Comparison of ENCODE assay signal across 32 cellular contexts in genomic region chr7:13518738-13519137, GRCh38.
"Had no signal": no experiment of that assay in that cellular context is flagged by ENCODE, and none has a peak within 500 bp of the region (broad histone marks: within the 10 kb centered on the region; RNA-seq: fewer than 3 reads in every experiment).

No MANE protein-coding gene starts in this region.

- H3K9me3 ChIP-seq: adrenal gland, ascending aorta, breast epithelium, colonic mucosa, gastrocnemius medialis, heart left ventricle had no signal

- H3K4me3 Mint-ChIP-seq: activated CD4-positive, alpha-beta memory T cell treated with anti-CD3 and anti-CD28 coated beads, Interleukin-2, amount 10 ng/mL, durations not matched to agents 7 days and 5 days; activated CD4-positive, alpha-beta T cell treated with anti-CD3 and anti-CD28 coated beads, Interleukin-2, amount 10 ng/mL, durations not matched to agents 7 days and 5 days; activated naive CD4-positive, alpha-beta T cell treated with anti-CD3 and anti-CD28 coated beads for 36 hours; activated naive CD4-positive, alpha-beta T cell treated with anti-CD3 and anti-CD28 coated beads, Interleukin-2, amount 50 U/mL, for 24 hours; activated naive CD8-positive, alpha-beta T cell treated with anti-CD3 and anti-CD28 coated beads for 36 hours; activated naive CD8-positive, alpha-beta T cell treated with anti-CD3 and anti-CD28 coated beads, Interleukin-2, amount 50 U/mL, for 24 hours; activated T-cell treated with anti-CD3 and anti-CD28 coated beads, Interleukin-2, amount 50 U/mL, for 4 hours; activated T-helper 17 cell treated with anti-CD3 and anti-CD28 coated beads, Interleukin-2, amount 50 U/mL, for 72 hours; brain; endodermal cell; WTC11 had no signal

- H3K27me3 ChIP-seq: adrenal gland, ascending aorta, breast epithelium, cardiac muscle cell, colonic mucosa, gastrocnemius medialis, heart left ventricle had no signal

- H3K36me3 Mint-ChIP-seq: activated naive CD4-positive, alpha-beta T cell treated with anti-CD3 and anti-CD28 coated beads, Interleukin-2, amount 50 U/mL, for 24 hours; activated naive CD8-positive, alpha-beta T cell treated with anti-CD3 and anti-CD28 coated beads for 36 hours; brain; WTC11 had no signal

- H3K4me3 ChIP-seq: adrenal gland, ascending aorta, breast epithelium, cardiac muscle cell, colonic mucosa, gastrocnemius medialis, heart left ventricle had no signal

- DNase-seq: activated CD4-positive, alpha-beta memory T cell treated with anti-CD3 and anti-CD28 coated beads, Interleukin-2, amount 10 ng/mL, durations not matched to agents 7 days and 5 days; activated CD4-positive, alpha-beta T cell treated with anti-CD3 and anti-CD28 coated beads for 1 hour; activated CD4-positive, alpha-beta T cell treated with anti-CD3 and anti-CD28 coated beads for 4 hours; activated CD4-positive, alpha-beta T cell treated with anti-CD3 and anti-CD28 coated beads, Interleukin-2, amount 10 ng/mL, durations not matched to agents 7 days and 5 days; activated CD4-positive, alpha-beta T cell treated with anti-CD3 and anti-CD28 coated beads, Interleukin-2, amount 50 U/mL, for 4 hours; activated CD8-positive, alpha-beta memory T cell treated with anti-CD3 and anti-CD28 coated beads, Interleukin-2, amount 50 U/mL, for 48 hours; activated effector memory CD4-positive, alpha-beta T cell treated with anti-CD3 and anti-CD28 coated beads, Interleukin-2, amount 50 U/mL, for 16 hours; activated naive CD4-positive, alpha-beta T cell treated with anti-CD3 and anti-CD28 coated beads for 36 hours; activated naive CD8-positive, alpha-beta T cell treated with anti-CD3 and anti-CD28 coated beads for 36 hours; activated naive CD8-positive, alpha-beta T cell treated with anti-CD3 and anti-CD28 coated beads, Interleukin-2, amount 50 U/mL, for 24 hours; activated T-cell treated with anti-CD3 and anti-CD28 coated beads for 4 hours; activated T-cell treated with anti-CD3 and anti-CD28 coated beads, Interleukin-2, amount 50 U/mL, for 4 hours; adrenal gland; central memory CD4-positive, alpha-beta T cell; cerebellar nuclear complex; colonic mucosa; effector memory CD4-positive, alpha-beta T cell; endodermal cell; foreskin fibroblast; gastrocnemius medialis; glutamatergic neuron; heart left ventricle; T-helper 2 cell had no signal

- H3K4me1 Mint-ChIP-seq: activated CD4-positive, alpha-beta memory T cell treated with anti-CD3 and anti-CD28 coated beads, Interleukin-2, amount 10 ng/mL, durations not matched to agents 7 days and 5 days; activated CD4-positive, alpha-beta T cell treated with anti-CD3 and anti-CD28 coated beads, Interleukin-2, amount 10 ng/mL, durations not matched to agents 7 days and 5 days; activated naive CD4-positive, alpha-beta T cell treated with anti-CD3 and anti-CD28 coated beads, Interleukin-2, amount 50 U/mL, for 24 hours; activated naive CD8-positive, alpha-beta T cell treated with anti-CD3 and anti-CD28 coated beads for 36 hours; activated naive CD8-positive, alpha-beta T cell treated with anti-CD3 and anti-CD28 coated beads, Interleukin-2, amount 50 U/mL, for 24 hours; activated T-helper 17 cell treated with anti-CD3 and anti-CD28 coated beads, Interleukin-2, amount 50 U/mL, for 72 hours; WTC11 had no signal

- H3K4me1 ChIP-seq: adrenal gland, ascending aorta, breast epithelium, colonic mucosa, gastrocnemius medialis, heart left ventricle had no signal

- H3K27me3 Mint-ChIP-seq: activated CD4-positive, alpha-beta memory T cell treated with anti-CD3 and anti-CD28 coated beads, Interleukin-2, amount 10 ng/mL, durations not matched to agents 7 days and 5 days; activated CD4-positive, alpha-beta T cell treated with anti-CD3 and anti-CD28 coated beads, Interleukin-2, amount 10 ng/mL, durations not matched to agents 7 days and 5 days; activated naive CD4-positive, alpha-beta T cell treated with anti-CD3 and anti-CD28 coated beads, Interleukin-2, amount 50 U/mL, for 24 hours; activated naive CD8-positive, alpha-beta T cell treated with anti-CD3 and anti-CD28 coated beads for 36 hours had no signal

- H3K27ac ChIP-seq: adrenal gland, ascending aorta, breast epithelium, cardiac muscle cell, colonic mucosa, gastrocnemius medialis, heart left ventricle, VCaP had no signal

- H3K36me3 ChIP-seq: adrenal gland, ascending aorta, breast epithelium, cardiac muscle cell, colonic mucosa, gastrocnemius medialis, heart left ventricle had no signal

- H3K27ac Mint-ChIP-seq: activated CD4-positive, alpha-beta memory T cell treated with anti-CD3 and anti-CD28 coated beads, Interleukin-2, amount 10 ng/mL, durations not matched to agents 7 days and 5 days; activated CD4-positive, alpha-beta T cell treated with anti-CD3 and anti-CD28 coated beads, Interleukin-2, amount 10 ng/mL, durations not matched to agents 7 days and 5 days; activated naive CD4-positive, alpha-beta T cell treated with anti-CD3 and anti-CD28 coated beads for 36 hours; activated naive CD4-positive, alpha-beta T cell treated with anti-CD3 and anti-CD28 coated beads, Interleukin-2, amount 50 U/mL, for 24 hours; activated naive CD8-positive, alpha-beta T cell treated with anti-CD3 and anti-CD28 coated beads for 36 hours; activated naive CD8-positive, alpha-beta T cell treated with anti-CD3 and anti-CD28 coated beads, Interleukin-2, amount 50 U/mL, for 24 hours; activated T-helper 17 cell treated with anti-CD3 and anti-CD28 coated beads, Interleukin-2, amount 50 U/mL, for 72 hours; brain; endodermal cell; WTC11 had no signal

- H3K9me3 Mint-ChIP-seq: activated CD4-positive, alpha-beta memory T cell treated with anti-CD3 and anti-CD28 coated beads, Interleukin-2, amount 10 ng/mL, durations not matched to agents 7 days and 5 days; activated CD4-positive, alpha-beta T cell treated with anti-CD3 and anti-CD28 coated beads, Interleukin-2, amount 10 ng/mL, durations not matched to agents 7 days and 5 days; activated naive CD4-positive, alpha-beta T cell treated with anti-CD3 and anti-CD28 coated beads, Interleukin-2, amount 50 U/mL, for 24 hours; activated naive CD8-positive, alpha-beta T cell treated with anti-CD3 and anti-CD28 coated beads, Interleukin-2, amount 50 U/mL, for 24 hours; activated T-cell treated with anti-CD3 and anti-CD28 coated beads, Interleukin-2, amount 50 U/mL, for 4 hours; activated T-helper 17 cell treated with anti-CD3 and anti-CD28 coated beads, Interleukin-2, amount 50 U/mL, for 72 hours; endodermal cell had no signal

- FAIRE-seq: TTC549 had no signal
